ENCODE assay signal across 20 cellular contexts in the genomic region with DNA sequence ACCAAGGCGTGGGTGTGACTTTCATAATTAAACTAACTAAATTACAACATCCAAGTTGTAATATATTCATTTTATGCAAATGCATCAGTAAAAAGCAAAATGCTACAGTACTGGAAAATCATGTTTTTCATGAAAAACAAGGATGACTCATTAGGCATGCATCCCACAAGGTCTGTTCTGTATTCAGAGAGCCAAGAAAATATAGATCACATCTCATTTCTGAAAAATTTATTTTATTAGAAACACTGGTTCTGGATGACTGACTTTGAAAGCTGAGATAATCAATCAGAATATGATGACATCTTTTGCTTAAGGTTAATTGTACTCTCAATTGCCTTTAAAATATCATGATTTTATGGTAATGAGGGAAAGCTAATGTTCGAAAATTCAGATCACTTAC.
"Had no signal": no experiment of that assay in that cellular context is flagged by ENCODE, and none has a peak within 500 bp of the region (broad histone marks: within the 10 kb centered on the region; RNA-seq: fewer than 3 reads in every experiment).

No MANE protein-coding gene starts in this region.

- H3K4me3 ChIP-seq: breast epithelium, gastrocnemius medialis, heart right ventricle, prostate gland, right atrium auricular region, suprapubic skin, transverse colon had no signal

- DNase-seq: activated CD4-positive, alpha-beta memory T cell treated with anti-CD3 and anti-CD28 coated beads, Interleukin-2, amount 10 ng/mL, durations not matched to agents 7 days and 5 days; activated CD4-positive, alpha-beta T cell treated with anti-CD3 and anti-CD28 coated beads for 48 hours; activated CD4-positive, CD25-positive, alpha-beta regulatory T cell; activated CD8-positive, alpha-beta memory T cell treated with anti-CD3 and anti-CD28 coated beads, Interleukin-2, amount 10 ng/mL, durations not matched to agents 7 days and 5 days; activated naive CD4-positive, alpha-beta T cell treated with Interleukin-2 at 50 U/mL for 16 hours; activated T-cell treated with anti-CD3 and anti-CD28 coated beads, Interleukin-2, amount 50 U/mL, for 1 hour; anterior cingulate cortex; cerebellar nuclear complex; effector memory CD8-positive, alpha-beta T cell; gastrocnemius medialis; heart right ventricle; immature natural killer cell; naive B cell; stimulated activated CD4-positive, alpha-beta T cell treated with anti-CD3 and anti-CD28 coated beads, Interleukin-2, amount 100 ng/mL, for 24 hours; stimulated activated naive CD8-positive, alpha-beta T cell treated with anti-CD3 and anti-CD28 coated beads, Interleukin-15, Interleukin-2, amounts not matched to agents 100 U/mL and 50 U/mL, for 24 hours; transverse colon had no signal
